Comparison of ENCODE assay signal across 17 cellular contexts in genomic region chr11:28877366-28877765, GRCh38.
"Had no signal": no experiment of that assay in that cellular context is flagged by ENCODE, and none has a peak within 500 bp of the region (broad histone marks: within the 10 kb centered on the region; RNA-seq: fewer than 3 reads in every experiment).

No MANE protein-coding gene starts in this region.

- H3K79me2 ChIP-seq: hepatocyte had no signal

- DNase-seq: activated CD4-positive, alpha-beta T cell treated with anti-CD3 and anti-CD28 coated beads for 1 hour; activated CD4-positive, alpha-beta T cell treated with anti-CD3 and anti-CD28 coated beads, Interleukin-2, amount 50 U/mL, for 4 hours; activated naive CD4-positive, alpha-beta T cell; activated naive CD8-positive, alpha-beta T cell treated with anti-CD3 and anti-CD28 coated beads, Interleukin-2, amount 10 ng/mL, durations not matched to agents 7 days and 5 days; activated T-cell treated with anti-CD3 and anti-CD28 coated beads for 4 hours; anterior cingulate cortex; dermis blood vessel endothelial cell; kidney; left ventricle myocardium inferior; natural killer cell; posterior cingulate gyrus; stimulated activated CD4-positive, alpha-beta T cell treated with anti-CD3 and anti-CD28 coated beads, Interleukin-2, amount 100 ng/mL, for 48 hours; stimulated activated naive CD4-positive, alpha-beta T cell; T-helper 9 cell; tibial artery had no signal

- H3K9me3 ChIP-seq: neutrophil, tibial artery had no signal

- H3K27ac ChIP-seq: hepatocyte, left ventricle myocardium inferior, neutrophil, tibial artery had no signal

- H3K4me2 ChIP-seq: hepatocyte had no signal

- H3K4me1 ChIP-seq: left ventricle myocardium inferior, tibial artery had no signal

- H3K27me3 ChIP-seq: hepatocyte, neutrophil, tibial artery had no signal

- H3K4me3 ChIP-seq: hepatocyte, left ventricle myocardium inferior, tibial artery had no signal

- H2AFZ ChIP-seq: hepatocyte had no signal

- H3K36me3 ChIP-seq: left ventricle myocardium inferior, neutrophil, tibial artery had no signal
